In the genomic region with DNA sequence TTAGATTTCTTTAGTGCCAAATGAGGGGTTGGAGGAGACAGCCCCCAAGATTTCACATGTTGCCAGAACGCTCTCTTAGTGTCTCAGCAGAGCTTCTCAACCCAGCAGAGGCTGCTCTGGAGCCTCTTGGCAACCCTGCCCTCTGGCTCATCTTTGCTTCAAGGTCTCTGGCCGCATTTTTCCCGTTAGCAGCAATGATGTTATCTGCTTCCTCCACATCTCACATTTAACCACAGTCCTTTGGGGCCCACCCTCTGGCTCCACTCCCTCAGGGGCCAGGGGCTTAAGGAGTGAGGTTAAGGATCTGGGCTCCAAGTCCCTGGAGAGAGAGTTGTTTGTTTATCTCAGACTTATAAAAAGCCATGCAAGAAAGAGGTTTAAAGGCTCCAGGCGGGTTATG, we compare ENCODE assay signal across 13 cellular contexts. TPM values are rescaled to one million over a fixed set of nuclear protein-coding genes. Genes with fewer than 3 reads are reported as not detected.
DNase-seq lines count a peak whose midpoint lies in the region; ATAC-seq and TF ChIP-seq lines count a peak whose summit lies in the region.
"Had no signal": no experiment of that assay in that cellular context is flagged by ENCODE, and none has a peak within 500 bp of the region (broad histone marks: within the 10 kb centered on the region; RNA-seq: fewer than 3 reads in every experiment).

No MANE protein-coding gene starts in this region.

- H3K4me3 ChIP-seq in OCI-LY7 (ENCODE audit: low read depth, low read length, poor library complexity, severe bottlenecking), result no peak overlapping the region
- no peak overlapping the region for H3K4me3 ChIP-seq in endodermal cell (ENCODE audit: low read length)

- peak overlapping the region; percentile 50 for H3K4me3 Mint-ChIP-seq in activated T-cell treated with anti-CD3 and anti-CD28 coated beads, Interleukin-2, amount 50 U/mL, for 4 hours
- H3K4me3 Mint-ChIP-seq in activated T-cell treated with anti-CD3 and anti-CD28 coated beads, Interleukin-2, amount 50 U/mL, for 24 hours, result no peak overlapping the region
- H3K4me3 Mint-ChIP-seq in endodermal cell, result no peak overlapping the region
- H3K4me3 Mint-ChIP-seq in stimulated activated memory B cell treated with anti-CD40 and anti-IgM and Interleukin-4, amounts not matched to agents 10 μg/mL and 1 μg/mL and 100 μg/mL, for 72 hours, result peak overlapping the region; percentile 16

- DNase-seq in activated T-cell treated with anti-CD3 and anti-CD28 coated beads, Interleukin-2, amount 50 U/mL, for 4 hours, result no peak
- no peak for DNase-seq in activated T-cell treated with anti-CD3 and anti-CD28 coated beads, Interleukin-2, amount 50 U/mL, for 24 hours
- DNase-seq in OCI-LY7 (ENCODE audit: low spot score) (no peak), endodermal cell (no peak), iPS-NIHi11 (ENCODE audit: low spot score) (no peak), substantia nigra (lab: John Stamatoyannopoulos, UW) (no peak)
- DNase-seq: cortex of kidney; hippocampal formation; stimulated activated CD4-positive, alpha-beta T cell treated with anti-CD3 and anti-CD28 coated beads, Interleukin-15, amount 100 ng/mL, for 24 hours; stimulated activated naive CD4-positive, alpha-beta T cell treated with Interleukin-2 at 50 U/mL for 16 hours; SW 1271 had no signal

- TF ChIP-seq CTCF in OCI-LY7 (conservative IDR thresholded peaks at IDR 0.05; ENCODE audit: low read length) (no peak), endodermal cell (conservative IDR thresholded peaks at IDR 0.05) (no peak)

- peaks cover 6% of the 10 kb centered on the region; the same call in 1 of the 2 replicates for H4K20me1 ChIP-seq in OCI-LY7 (ENCODE audit: insufficient read depth, low read length)

- H3K36me3 ChIP-seq in OCI-LY7 (ENCODE audit: insufficient read depth, low read length) (no peaks in the 10 kb centered on the region), endodermal cell (ENCODE audit: control insufficient read depth, insufficient read depth, low read length) (no peaks in the 10 kb centered on the region)

- H3K4me1 ChIP-seq in OCI-LY7 (ENCODE audit: insufficient read depth, low read length, poor library complexity, severe bottlenecking) (peaks cover 35% of the 10 kb centered on the region), endodermal cell (ENCODE audit: control insufficient read depth, insufficient read depth, low read length) (peaks cover 8% of the 10 kb centered on the region)

- H3K9me2 ChIP-seq in OCI-LY7 (ENCODE audit: insufficient read depth, low read length), result no peaks in the 10 kb centered on the region

- intact Hi-C loops in OCI-LY7 (cut with micrococcal nuclease; ENCODE audit: unreplicated experiment), result loop anchor here (5.0 kb wide), 1 partner anchor 342 kb away; no protein-coding TSS in a partner anchor

- no peak overlapping the region for H3K27ac ChIP-seq in OCI-LY7 (ENCODE audit: low read depth, low read length, poor library complexity, severe bottlenecking)
- peak overlapping the region; percentile 20 for H3K27ac ChIP-seq in endodermal cell (ENCODE audit: low read depth, low read length)
- no peak overlapping the region for H3K27ac ChIP-seq in substantia nigra (ENCODE audit: low read depth, low read length, poor library complexity, severe bottlenecking)

- no TSS peak for BruUV-seq in OCI-LY7 (replicated peaks; lab: Mats Ljungman, UMichigan)

- H3K4me2 ChIP-seq in OCI-LY7 (ENCODE audit: low read length), result peak overlapping the region; percentile 41

- peaks cover 11% of the 10 kb centered on the region for H3K27me3 ChIP-seq in endodermal cell (ENCODE audit: control insufficient read depth, insufficient read depth, low read length, poor library complexity, severe bottlenecking)

- WGBS in endodermal cell (ENCODE audit: insufficient coverage in 1 of 2, insufficient read length in 1 of 2), 2 experiments, result 87 to 93% methylated on average over 3 to 4 of the region's 4 CpGs

- no peak for ATAC-seq in activated T-cell treated with anti-CD3 and anti-CD28 coated beads, Interleukin-2, amount 50 U/mL, for 4 hours
- ATAC-seq in stimulated activated memory B cell treated with anti-CD40 and anti-IgM and Interleukin-4, amounts not matched to agents 10 μg/mL and 1 μg/mL and 100 μg/mL, for 72 hours, result no peak
- no peak for ATAC-seq in GM21381 (IDR thresholded peaks at IDR 0.05; ENCODE audit: unreplicated experiment)

- H3K9me3 ChIP-seq in OCI-LY7 (ENCODE audit: low read length) (no peaks in the 10 kb centered on the region), endodermal cell (ENCODE audit: control insufficient read depth, low read length) (no peaks in the 10 kb centered on the region)

- H3K27ac Mint-ChIP-seq in activated T-cell treated with anti-CD3 and anti-CD28 coated beads, Interleukin-2, amount 50 U/mL, for 24 hours, result no peak overlapping the region
- H3K27ac Mint-ChIP-seq in endodermal cell, result no peak overlapping the region
- H3K27ac Mint-ChIP-seq in stimulated activated memory B cell treated with anti-CD40 and anti-IgM and Interleukin-4, amounts not matched to agents 10 μg/mL and 1 μg/mL and 100 μg/mL, for 72 hours, result peak overlapping the region; percentile 70

- no peaks in the 10 kb centered on the region for H3K36me3 Mint-ChIP-seq in activated T-cell treated with anti-CD3 and anti-CD28 coated beads, Interleukin-2, amount 50 U/mL, for 4 hours (ENCODE audit: insufficient read depth)
- peaks cover 4% of the 10 kb centered on the region for H3K36me3 Mint-ChIP-seq in activated T-cell treated with anti-CD3 and anti-CD28 coated beads, Interleukin-2, amount 50 U/mL, for 24 hours (ENCODE audit: low read depth)
- no peaks in the 10 kb centered on the region for H3K36me3 Mint-ChIP-seq in endodermal cell (ENCODE audit: low read depth)
- peaks cover 1% of the 10 kb centered on the region for H3K36me3 Mint-ChIP-seq in stimulated activated memory B cell treated with anti-CD40 and anti-IgM and Interleukin-4, amounts not matched to agents 10 μg/mL and 1 μg/mL and 100 μg/mL, for 72 hours

- CTCF ChIA-PET in OCI-LY7 (lab: Charles Lee; ENCODE audit: unreplicated experiment), result no interaction called here

- H3K9ac ChIP-seq in endodermal cell (ENCODE audit: extremely low read depth, low read length, poor library complexity, severe bottlenecking), result no peak overlapping the region

- H3K4me1 Mint-ChIP-seq in activated T-cell treated with anti-CD3 and anti-CD28 coated beads, Interleukin-2, amount 50 U/mL, for 4 hours (ENCODE audit: low read depth), result peaks cover 33% of the 10 kb centered on the region
- H3K4me1 Mint-ChIP-seq in activated T-cell treated with anti-CD3 and anti-CD28 coated beads, Interleukin-2, amount 50 U/mL, for 24 hours (ENCODE audit: low read depth), result peaks cover 47% of the 10 kb centered on the region
- peaks cover 28% of the 10 kb centered on the region for H3K4me1 Mint-ChIP-seq in endodermal cell
- peaks cover 40% of the 10 kb centered on the region for H3K4me1 Mint-ChIP-seq in stimulated activated memory B cell treated with anti-CD40 and anti-IgM and Interleukin-4, amounts not matched to agents 10 μg/mL and 1 μg/mL and 100 μg/mL, for 72 hours

- H2AFZ ChIP-seq in OCI-LY7 (ENCODE audit: low read length), result peak overlapping the region; percentile 78

- H3K79me2 ChIP-seq in OCI-LY7 (ENCODE audit: insufficient read depth, low read depth, low read length), result peaks cover 11% of the 10 kb centered on the region; the same call in 1 of the 2 replicates

- POLR2A ChIA-PET in OCI-LY7 (lab: Charles Lee), result interaction anchor here (0.5 kb wide), 1 partner anchor 108 kb away, joined by 3 read pairs; no protein-coding TSS in a partner anchor

- H3K27me3 Mint-ChIP-seq in activated T-cell treated with anti-CD3 and anti-CD28 coated beads, Interleukin-2, amount 50 U/mL, for 4 hours (ENCODE audit: low read depth), result peaks cover 4% of the 10 kb centered on the region
- H3K27me3 Mint-ChIP-seq in activated T-cell treated with anti-CD3 and anti-CD28 coated beads, Interleukin-2, amount 50 U/mL, for 24 hours, result no peaks in the 10 kb centered on the region
- peaks cover 11% of the 10 kb centered on the region for H3K27me3 Mint-ChIP-seq in endodermal cell (ENCODE audit: insufficient read depth)
- no peaks in the 10 kb centered on the region for H3K27me3 Mint-ChIP-seq in stimulated activated memory B cell treated with anti-CD40 and anti-IgM and Interleukin-4, amounts not matched to agents 10 μg/mL and 1 μg/mL and 100 μg/mL, for 72 hours

- H3K9me3 Mint-ChIP-seq in activated T-cell treated with anti-CD3 and anti-CD28 coated beads, Interleukin-2, amount 50 U/mL, for 4 hours, result no peaks in the 10 kb centered on the region
- H3K9me3 Mint-ChIP-seq in activated T-cell treated with anti-CD3 and anti-CD28 coated beads, Interleukin-2, amount 50 U/mL, for 24 hours, result no peaks in the 10 kb centered on the region
- no peaks in the 10 kb centered on the region for H3K9me3 Mint-ChIP-seq in endodermal cell
- no peaks in the 10 kb centered on the region for H3K9me3 Mint-ChIP-seq in stimulated activated memory B cell treated with anti-CD40 and anti-IgM and Interleukin-4, amounts not matched to agents 10 μg/mL and 1 μg/mL and 100 μg/mL, for 72 hours

RNA-seq across cellular contexts. Expression of a gene that starts 3.3 kb away (rescaled TPM):
- total RNA-seq in activated T-cell treated with anti-CD3 and anti-CD28 coated beads, Interleukin-2, amount 50 U/mL, for 4 hours, result 1 to 10 TPM; 1.9 to 3.1 (median 2.3) TPM
- 22.7 and 36.3 TPM in 2 replicates for total RNA-seq in OCI-LY7 (2014; rRNA removed; shearing (Covaris generic))
- total RNA-seq in OCI-LY7 (2022), result 42.1 and 50.0 TPM in 2 replicates
- 10 to 100 TPM; 26.8 to 28.5 TPM for total RNA-seq in endodermal cell
- 11.9 TPM for polyA plus RNA-seq in endodermal cell (2013, experiment 1 of 2)
- 13.2 TPM for polyA plus RNA-seq in endodermal cell (2013, experiment 2 of 2)

Comparison
In these comparisons a context has a peak if more than half of its experiments do, and no peak if none do; other contexts are left out.
1. H3K4me3 Mint-ChIP-seq: peak in activated T-cell treated with anti-CD3 and anti-CD28 coated beads, Interleukin-2, amount 50 U/mL, for 4 hours (single experiment) and stimulated activated memory B cell treated with anti-CD40 and anti-IgM and Interleukin-4, amounts not matched to agents 10 μg/mL and 1 μg/mL and 100 μg/mL, for 72 hours (single experiment); none in activated T-cell treated with anti-CD3 and anti-CD28 coated beads, Interleukin-2, amount 50 U/mL, for 24 hours (single experiment) and endodermal cell (single experiment).
2. RNA of a gene that starts 3.3 kb away (total RNA-seq): 22.7 to 50.0 TPM in OCI-LY7 and 26.8 to 28.5 TPM in endodermal cell; 1.9 to 3.1 TPM in activated T-cell treated with anti-CD3 and anti-CD28 coated beads, Interleukin-2, amount 50 U/mL, for 4 hours; every median in the first group is over 4 times any median in the second.